11 cellular contexts compared by ENCODE assay signal in the genomic region with DNA sequence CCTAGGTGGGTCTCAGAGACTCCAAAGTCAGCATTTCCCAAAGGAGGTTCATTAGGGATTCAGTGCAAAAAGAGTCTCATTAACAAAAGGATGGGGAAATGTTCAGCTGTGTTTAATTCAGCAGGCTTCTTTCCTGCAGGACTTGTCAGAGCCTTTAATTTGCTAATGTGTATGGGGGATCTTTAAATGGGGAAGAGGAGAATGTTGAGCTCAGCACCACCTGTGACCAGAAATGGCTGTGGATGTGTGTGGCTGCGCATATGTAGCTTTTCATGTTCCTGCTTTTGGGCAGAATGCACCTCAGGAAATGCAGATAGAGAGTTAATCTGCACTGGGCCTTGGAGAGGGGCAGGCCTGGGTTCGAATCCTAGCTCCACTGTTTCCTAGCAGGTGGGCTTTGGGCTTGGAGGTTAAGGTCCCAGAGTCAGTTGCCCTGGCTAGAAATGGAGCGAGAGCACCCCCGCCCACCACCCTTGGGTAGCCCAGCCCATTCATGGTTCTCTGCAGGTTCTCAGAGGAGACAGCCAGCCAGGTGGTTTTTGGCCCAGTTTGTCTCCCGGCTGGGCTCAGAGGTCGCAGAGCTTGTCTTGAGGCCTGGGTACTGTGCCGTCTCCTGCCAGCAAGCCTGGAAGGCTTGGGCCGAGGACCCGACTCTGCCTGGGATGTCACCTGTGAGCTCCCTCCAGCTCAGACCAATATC. TPM values are rescaled to one million over a fixed set of nuclear protein-coding genes. Genes with fewer than 3 reads are reported as not detected.
DNase-seq lines count a peak whose midpoint lies in the region; ATAC-seq and TF ChIP-seq lines count a peak whose summit lies in the region.
"Had no signal": no experiment of that assay in that cellular context is flagged by ENCODE, and none has a peak within 500 bp of the region (broad histone marks: within the 10 kb centered on the region; RNA-seq: fewer than 3 reads in every experiment).

No MANE protein-coding gene starts in this region.

- intact Hi-C loops in activated T-helper 1 cell treated with anti-CD3 and anti-CD28 coated beads, Interleukin-12 subunit alpha, Interleukin-12 subunit beta, Interleukin-2, Interleukin-4 antibody, amounts not matched to agents 30 ng/mL and 10 ng/mL and 1 ng/mL, durations not matched to agents 14 hours and 24 hours and 36 hours (cut with micrococcal nuclease) = loop anchor here (2.0 to 10.0 kb wide), 6 partner anchors 31 to 467 kb away; a partner anchor contains a TSS
- intact Hi-C loops in body of pancreas (cut with DNase I) = no loop called here

- peak overlapping the region; percentile 84 for H3K4me3 ChIP-seq in CD8-positive, alpha-beta memory T cell (ENCODE audit: low read length)
- H3K4me3 ChIP-seq in H7 (ENCODE audit: insufficient read depth, low read depth, low read length) (no peak overlapping the region), body of pancreas (no peak overlapping the region)

- no peaks in the 10 kb centered on the region for H3K9me3 ChIP-seq in CD8-positive, alpha-beta memory T cell (ENCODE audit: low read length)
- no peaks in the 10 kb centered on the region for H3K9me3 ChIP-seq in body of pancreas

- H3K4me1 Mint-ChIP-seq in CD8-positive, alpha-beta memory T cell = peaks cover 93 to 100% (median 93%) of the 10 kb centered on the region in 3 donors
- H3K4me1 Mint-ChIP-seq in activated T-helper 1 cell treated with anti-CD3 and anti-CD28 coated beads, Interleukin-12 subunit alpha, Interleukin-12 subunit beta, Interleukin-2, Interleukin-4 antibody, amounts not matched to agents 30 ng/mL and 10 ng/mL and 1 ng/mL, durations not matched to agents 14 hours and 24 hours and 36 hours (ENCODE audit: low read depth) = peaks cover 96% of the 10 kb centered on the region
- H3K4me1 Mint-ChIP-seq in natural killer cell treated with Interleukin-12 subunit alpha and Interleukin-12 subunit beta and Interleukin-15 and Interleukin-18, amount 100 ng/mL, for 72 hours (ENCODE audit: low read depth in 2 of 2) = peaks cover 81 to 85% of the 10 kb centered on the region in 2 donors

- H3K4me3 Mint-ChIP-seq in CD8-positive, alpha-beta memory T cell = peak overlapping the region; percentile 85 to 97 (median 90)
- peak overlapping the region; percentile 95 for H3K4me3 Mint-ChIP-seq in activated T-helper 1 cell treated with anti-CD3 and anti-CD28 coated beads, Interleukin-12 subunit alpha, Interleukin-12 subunit beta, Interleukin-2, Interleukin-4 antibody, amounts not matched to agents 30 ng/mL and 10 ng/mL and 1 ng/mL, durations not matched to agents 14 hours and 24 hours and 36 hours
- H3K4me3 Mint-ChIP-seq in natural killer cell treated with Interleukin-12 subunit alpha and Interleukin-12 subunit beta and Interleukin-15 and Interleukin-18, amount 100 ng/mL, for 72 hours = peak overlapping the region; percentile 86

- H3K27ac ChIP-seq in CD8-positive, alpha-beta memory T cell (ENCODE audit: low read depth, low read length) = peak overlapping the region; percentile 8
- no peak overlapping the region for H3K27ac ChIP-seq in body of pancreas

- H3K36me3 Mint-ChIP-seq in CD8-positive, alpha-beta memory T cell = peaks cover 0 to 18% (median 3%) of the 10 kb centered on the region in 3 donors
- H3K36me3 Mint-ChIP-seq in activated T-helper 1 cell treated with anti-CD3 and anti-CD28 coated beads, Interleukin-12 subunit alpha, Interleukin-12 subunit beta, Interleukin-2, Interleukin-4 antibody, amounts not matched to agents 30 ng/mL and 10 ng/mL and 1 ng/mL, durations not matched to agents 14 hours and 24 hours and 36 hours (ENCODE audit: low read depth) = peaks cover 39% of the 10 kb centered on the region
- H3K36me3 Mint-ChIP-seq in natural killer cell treated with Interleukin-12 subunit alpha and Interleukin-12 subunit beta and Interleukin-15 and Interleukin-18, amount 100 ng/mL, for 72 hours = peaks cover 8% of the 10 kb centered on the region

- no peaks in the 10 kb centered on the region for H3K9me3 Mint-ChIP-seq in CD8-positive, alpha-beta memory T cell
- peaks cover 5% of the 10 kb centered on the region for H3K9me3 Mint-ChIP-seq in activated T-helper 1 cell treated with anti-CD3 and anti-CD28 coated beads, Interleukin-12 subunit alpha, Interleukin-12 subunit beta, Interleukin-2, Interleukin-4 antibody, amounts not matched to agents 30 ng/mL and 10 ng/mL and 1 ng/mL, durations not matched to agents 14 hours and 24 hours and 36 hours
- peaks cover 4% of the 10 kb centered on the region for H3K9me3 Mint-ChIP-seq in natural killer cell treated with Interleukin-12 subunit alpha and Interleukin-12 subunit beta and Interleukin-15 and Interleukin-18, amount 100 ng/mL, for 72 hours

- POLR2A ChIA-PET in CD8-positive, alpha-beta memory T cell (lab: Charles Lee) = interaction anchor here (0.9 to 3.4 kb wide), 5 partner anchors 9 to 498 kb away, joined by 3 to 24 read pairs (median 6); a partner anchor contains a TSS

- peak in 1 of 5 donors; percentile 40 for DNase-seq in CD8-positive, alpha-beta memory T cell
- DNase-seq in H7 = peak; percentile 52
- DNase-seq in activated T-helper 1 cell treated with anti-CD3 and anti-CD28 coated beads, Interleukin-12 subunit alpha, Interleukin-12 subunit beta, Interleukin-2, Interleukin-4 antibody, amounts not matched to agents 30 ng/mL and 10 ng/mL and 1 ng/mL, durations not matched to agents 14 hours and 24 hours and 36 hours (ENCODE audit: low spot score) = no peak
- no peak for DNase-seq in natural killer cell treated with Interleukin-12 subunit alpha and Interleukin-12 subunit beta and Interleukin-15 and Interleukin-18, amount 100 ng/mL, for 72 hours (ENCODE audit: low spot score)
- no peak for DNase-seq in body of pancreas
- DNase-seq in hippocampal formation (lab: John Stamatoyannopoulos, UW) = no peak
- DNase-seq: DMS79 treated with DMSO at 0.1 percent for 48 hours, head of caudate nucleus, NCI-H1694 treated with DMSO at 0.1 percent for 48 hours had no signal

- CTCF ChIA-PET in CD8-positive, alpha-beta memory T cell (lab: Charles Lee) = interaction anchor here (1.1 to 6.9 kb wide), 10 partner anchors 8 to 390 kb away, joined by 3 to 48 read pairs (median 10); a partner anchor contains a TSS

- TF ChIP-seq CTCF in body of pancreas (IDR thresholded peaks at IDR 0.05) = no peak

- H3K4me1 ChIP-seq in CD8-positive, alpha-beta memory T cell (ENCODE audit: insufficient read depth, low read length) = peaks cover 97% of the 10 kb centered on the region
- H3K4me1 ChIP-seq in body of pancreas = no peaks in the 10 kb centered on the region

- H3K27me3 Mint-ChIP-seq in CD8-positive, alpha-beta memory T cell = no peaks in the 10 kb centered on the region
- H3K27me3 Mint-ChIP-seq in activated T-helper 1 cell treated with anti-CD3 and anti-CD28 coated beads, Interleukin-12 subunit alpha, Interleukin-12 subunit beta, Interleukin-2, Interleukin-4 antibody, amounts not matched to agents 30 ng/mL and 10 ng/mL and 1 ng/mL, durations not matched to agents 14 hours and 24 hours and 36 hours (ENCODE audit: insufficient read depth) = no peaks in the 10 kb centered on the region
- H3K27me3 Mint-ChIP-seq in natural killer cell treated with Interleukin-12 subunit alpha and Interleukin-12 subunit beta and Interleukin-15 and Interleukin-18, amount 100 ng/mL, for 72 hours = no peaks in the 10 kb centered on the region

- no peak for TF ChIP-seq POLR2A in body of pancreas (IDR thresholded peaks at IDR 0.05)

- WGBS in body of pancreas, 2 donors = 54 to 74% methylated on average over 2 to 9 of the region's 9 CpGs

- no peaks in the 10 kb centered on the region for H3K27me3 ChIP-seq in CD8-positive, alpha-beta memory T cell (ENCODE audit: insufficient read depth, low read length, poor library complexity, severe bottlenecking)
- H3K27me3 ChIP-seq in H7 (ENCODE audit: control insufficient read depth, insufficient read depth, low read length) (no peaks in the 10 kb centered on the region), body of pancreas (no peaks in the 10 kb centered on the region)

- ATAC-seq in natural killer cell treated with Interleukin-12 subunit alpha and Interleukin-12 subunit beta and Interleukin-15 and Interleukin-18, amount 100 ng/mL, for 72 hours = no peak
- ATAC-seq in body of pancreas (no peak), GM18867 (IDR thresholded peaks at IDR 0.05; ENCODE audit: unreplicated experiment) (no peak), HG03095 (IDR thresholded peaks at IDR 0.05; ENCODE audit: unreplicated experiment) (no peak)

- H3K36me3 ChIP-seq in CD8-positive, alpha-beta memory T cell (ENCODE audit: insufficient read depth, low read length) = no peaks in the 10 kb centered on the region
- H3K36me3 ChIP-seq in H7 (replicated peaks; ENCODE audit: control insufficient read depth, insufficient read depth, low read length) (no peaks in the 10 kb centered on the region), body of pancreas (replicated peaks in 1 of 2; ENCODE audit: insufficient read depth in 1 of 2, low read depth in 2 of 2) (no peaks in the 10 kb centered on the region)

- H3K27ac Mint-ChIP-seq in CD8-positive, alpha-beta memory T cell = peak overlapping the region; percentile 94 to 99 (median 98)
- peak overlapping the region; percentile 98 for H3K27ac Mint-ChIP-seq in activated T-helper 1 cell treated with anti-CD3 and anti-CD28 coated beads, Interleukin-12 subunit alpha, Interleukin-12 subunit beta, Interleukin-2, Interleukin-4 antibody, amounts not matched to agents 30 ng/mL and 10 ng/mL and 1 ng/mL, durations not matched to agents 14 hours and 24 hours and 36 hours
- peak overlapping the region; percentile 98 to 100 for H3K27ac Mint-ChIP-seq in natural killer cell treated with Interleukin-12 subunit alpha and Interleukin-12 subunit beta and Interleukin-15 and Interleukin-18, amount 100 ng/mL, for 72 hours

RNA-seq across cellular contexts. Expression of a gene that starts 9.2 kb away (rescaled TPM):
- total RNA-seq in CD8-positive, alpha-beta memory T cell = 10 to 100 TPM; 76.6 to 83.4 TPM
- 88.1 TPM for polyA plus RNA-seq in CD8-positive, alpha-beta memory T cell
- total RNA-seq in H7 (2014; rRNA removed; shearing (Covaris generic)) = 2.2 and 2.5 TPM in 2 replicates
- total RNA-seq in activated T-helper 1 cell treated with anti-CD3 and anti-CD28 coated beads, Interleukin-12 subunit alpha, Interleukin-12 subunit beta, Interleukin-2, Interleukin-4 antibody, amounts not matched to agents 30 ng/mL and 10 ng/mL and 1 ng/mL, durations not matched to agents 14 hours and 24 hours and 36 hours = 78.0 and 81.9 TPM in 2 replicates
- 100 to 1,000 TPM; 135 to 186 TPM for total RNA-seq in natural killer cell treated with Interleukin-12 subunit alpha and Interleukin-12 subunit beta and Interleukin-15 and Interleukin-18, amount 100 ng/mL, for 72 hours
- total RNA-seq in body of pancreas = 1 to 10 TPM; 4.9 to 8.6 TPM
